ENCODE assay signal across 13 cellular contexts in genomic region chr7:46682841-46683624, GRCh38.
DNase-seq lines count a peak whose midpoint lies in the region; ATAC-seq and TF ChIP-seq lines count a peak whose summit lies in the region.
"Had no signal": no experiment of that assay in that cellular context is flagged by ENCODE, and none has a peak within 500 bp of the region (broad histone marks: within the 10 kb centered on the region; RNA-seq: fewer than 3 reads in every experiment).

No MANE protein-coding gene starts in this region.

- H3K27me3 ChIP-seq in brain microvascular endothelial cell (replicated peaks): no peaks in the 10 kb centered on the region
- H3K27me3 ChIP-seq: SJCRH30 had no signal

- H3K27me3 Mint-ChIP-seq in activated CD4-positive, alpha-beta T cell treated with anti-CD3 and anti-CD28 coated beads for 36 hours: no peaks in the 10 kb centered on the region

- H3K27ac ChIP-seq in brain microvascular endothelial cell: peak overlapping the region; percentile 76
- H3K27ac ChIP-seq: prostate gland, SJCRH30 had no signal

- ATAC-seq in HG02943 (IDR thresholded peaks at IDR 0.05; ENCODE audit: low read depth, unreplicated experiment) (peak; percentile 78), HG02623 (IDR thresholded peaks at IDR 0.05; ENCODE audit: unreplicated experiment) (no peak), GM21360 (IDR thresholded peaks at IDR 0.05; ENCODE audit: unreplicated experiment) (no peak)
- no peak for ATAC-seq in activated CD4-positive, alpha-beta T cell treated with anti-CD3 and anti-CD28 coated beads for 36 hours

- DNase-seq in GM04503 (ENCODE audit: low read depth) (peak; percentile 65), brain microvascular endothelial cell (peak; percentile 72), non-pigmented ciliary epithelial cell (ENCODE audit: low read depth) (peak; percentile 20), NCI-H146 (lab: John Stamatoyannopoulos, UW) (no peak)
- DNase-seq in activated CD4-positive, alpha-beta T cell treated with anti-CD3 and anti-CD28 coated beads for 36 hours: no peak
- DNase-seq: COR-L47, NCI-H1105 treated with DMSO at 0.1 percent for 48 hours, NCI-H748 treated with DMSO at 0.1 percent for 48 hours, SJCRH30 had no signal

- POLR2A ChIA-PET in activated CD4-positive, alpha-beta T cell treated with anti-CD3 and anti-CD28 coated beads for 36 hours (lab: Charles Lee): no interaction called here

- H3K27ac Mint-ChIP-seq in activated CD4-positive, alpha-beta T cell treated with anti-CD3 and anti-CD28 coated beads for 36 hours: no peak overlapping the region

- peaks cover 6% of the 10 kb centered on the region for H3K9me3 Mint-ChIP-seq in activated CD4-positive, alpha-beta T cell treated with anti-CD3 and anti-CD28 coated beads for 36 hours (ENCODE audit: low read depth)

- in situ Hi-C loops in brain microvascular endothelial cell (cut with HindIII; ENCODE audit: low pct_ligation_motif_present, low sequenced_read_pairs): no loop called here

- intact Hi-C loops in activated CD4-positive, alpha-beta T cell treated with anti-CD3 and anti-CD28 coated beads for 36 hours (cut with DNase I, micrococcal nuclease): no loop called here

- no peaks in the 10 kb centered on the region for H3K36me3 Mint-ChIP-seq in activated CD4-positive, alpha-beta T cell treated with anti-CD3 and anti-CD28 coated beads for 36 hours (ENCODE audit: low read depth)

- CTCF ChIA-PET in activated CD4-positive, alpha-beta T cell treated with anti-CD3 and anti-CD28 coated beads for 36 hours (lab: Charles Lee): no interaction called here

- H3K4me3 Mint-ChIP-seq in activated CD4-positive, alpha-beta T cell treated with anti-CD3 and anti-CD28 coated beads for 36 hours: no peak overlapping the region

- H3K4me1 Mint-ChIP-seq in activated CD4-positive, alpha-beta T cell treated with anti-CD3 and anti-CD28 coated beads for 36 hours: no peaks in the 10 kb centered on the region

- H3K4me3 ChIP-seq in brain microvascular endothelial cell (ENCODE audit: low read depth, low read length): no peak overlapping the region
- H3K4me3 ChIP-seq: prostate gland, SJCRH30 had no signal

- no peaks in the 10 kb centered on the region for H3K36me3 ChIP-seq in brain microvascular endothelial cell (replicated peaks)
- H3K36me3 ChIP-seq: prostate gland, SJCRH30 had no signal

- no peak for TF ChIP-seq CTCF in brain microvascular endothelial cell (IDR thresholded peaks at IDR 0.05; ENCODE audit: low read depth, low read length, missing control alignments)

Comparison
In these comparisons a context has a peak if more than half of its experiments do, and no peak if none do; other contexts are left out.
1. DNase-seq: peak in GM04503 (single experiment), brain microvascular endothelial cell (single experiment) and non-pigmented ciliary epithelial cell (single experiment); none in NCI-H146 (single experiment) and activated CD4-positive, alpha-beta T cell treated with anti-CD3 and anti-CD28 coated beads for 36 hours (single experiment).